1 cellular context compared by ENCODE assay signal in genomic region chr20:38926142-38926933, GRCh38.
TF ChIP-seq lines count a peak whose summit lies in the region.

FAM83D (plus strand) TSS chr20:38926417; CDS start chr20:38926443, 26 bp downstream.

TF ChIP-seq in K562, 482 proteins besides CTCF, POLR2A, EP300 and RAD21 (continued from another document and continues in another):
- TF ChIP-seq ZNF592 (IDR thresholded peaks at IDR 0.05) = 0 out of 2 replicates have a peak, but pooled peaks have one; percentile 26
- TF ChIP-seq SMAD3 (CRISPR knock-in tag; conservative IDR thresholded peaks at IDR 0.05) = no peak
- TF ChIP-seq DACH1 (IDR thresholded peaks at IDR 0.05; ENCODE audit: partially characterized antibody) = no peak
- TF ChIP-seq, protein P1, sequence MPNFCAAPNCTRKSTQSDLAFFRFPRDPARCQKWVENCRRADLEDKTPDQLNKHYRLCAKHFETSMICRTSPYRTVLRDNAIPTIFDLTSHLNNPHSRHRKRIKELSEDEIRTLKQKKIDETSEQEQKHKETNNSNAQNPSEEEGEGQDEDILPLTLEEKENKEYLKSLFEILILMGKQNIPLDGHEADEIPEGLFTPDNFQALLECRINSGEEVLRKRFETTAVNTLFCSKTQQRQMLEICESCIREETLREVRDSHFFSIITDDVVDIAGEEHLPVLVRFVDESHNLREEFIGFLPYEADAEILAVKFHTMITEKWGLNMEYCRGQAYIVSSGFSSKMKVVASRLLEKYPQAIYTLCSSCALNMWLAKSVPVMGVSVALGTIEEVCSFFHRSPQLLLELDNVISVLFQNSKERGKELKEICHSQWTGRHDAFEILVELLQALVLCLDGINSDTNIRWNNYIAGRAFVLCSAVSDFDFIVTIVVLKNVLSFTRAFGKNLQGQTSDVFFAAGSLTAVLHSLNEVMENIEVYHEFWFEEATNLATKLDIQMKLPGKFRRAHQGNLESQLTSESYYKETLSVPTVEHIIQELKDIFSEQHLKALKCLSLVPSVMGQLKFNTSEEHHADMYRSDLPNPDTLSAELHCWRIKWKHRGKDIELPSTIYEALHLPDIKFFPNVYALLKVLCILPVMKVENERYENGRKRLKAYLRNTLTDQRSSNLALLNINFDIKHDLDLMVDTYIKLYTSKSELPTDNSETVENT (CRISPR knock-in tag; IDR thresholded peaks at IDR 0.05) = peak; percentile 61; the same call in 1 of the 2 replicates
- TF ChIP-seq, protein P2, sequence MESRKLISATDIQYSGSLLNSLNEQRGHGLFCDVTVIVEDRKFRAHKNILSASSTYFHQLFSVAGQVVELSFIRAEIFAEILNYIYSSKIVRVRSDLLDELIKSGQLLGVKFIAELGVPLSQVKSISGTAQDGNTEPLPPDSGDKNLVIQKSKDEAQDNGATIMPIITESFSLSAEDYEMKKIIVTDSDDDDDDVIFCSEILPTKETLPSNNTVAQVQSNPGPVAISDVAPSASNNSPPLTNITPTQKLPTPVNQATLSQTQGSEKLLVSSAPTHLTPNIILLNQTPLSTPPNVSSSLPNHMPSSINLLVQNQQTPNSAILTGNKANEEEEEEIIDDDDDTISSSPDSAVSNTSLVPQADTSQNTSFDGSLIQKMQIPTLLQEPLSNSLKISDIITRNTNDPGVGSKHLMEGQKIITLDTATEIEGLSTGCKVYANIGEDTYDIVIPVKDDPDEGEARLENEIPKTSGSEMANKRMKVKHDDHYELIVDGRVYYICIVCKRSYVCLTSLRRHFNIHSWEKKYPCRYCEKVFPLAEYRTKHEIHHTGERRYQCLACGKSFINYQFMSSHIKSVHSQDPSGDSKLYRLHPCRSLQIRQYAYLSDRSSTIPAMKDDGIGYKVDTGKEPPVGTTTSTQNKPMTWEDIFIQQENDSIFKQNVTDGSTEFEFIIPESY (CRISPR knock-in tag; IDR thresholded peaks at IDR 0.05) = peak; percentile 58
- TF ChIP-seq BMI1 (IDR thresholded peaks at IDR 0.05; ENCODE audit: low read length) = peak; percentile 19; the same call in 1 of the 2 replicates
- TF ChIP-seq, protein P3, sequence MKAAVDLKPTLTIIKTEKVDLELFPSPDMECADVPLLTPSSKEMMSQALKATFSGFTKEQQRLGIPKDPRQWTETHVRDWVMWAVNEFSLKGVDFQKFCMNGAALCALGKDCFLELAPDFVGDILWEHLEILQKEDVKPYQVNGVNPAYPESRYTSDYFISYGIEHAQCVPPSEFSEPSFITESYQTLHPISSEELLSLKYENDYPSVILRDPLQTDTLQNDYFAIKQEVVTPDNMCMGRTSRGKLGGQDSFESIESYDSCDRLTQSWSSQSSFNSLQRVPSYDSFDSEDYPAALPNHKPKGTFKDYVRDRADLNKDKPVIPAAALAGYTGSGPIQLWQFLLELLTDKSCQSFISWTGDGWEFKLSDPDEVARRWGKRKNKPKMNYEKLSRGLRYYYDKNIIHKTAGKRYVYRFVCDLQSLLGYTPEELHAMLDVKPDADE (conservative IDR thresholded peaks at IDR 0.05; ENCODE audit: control insufficient read depth, low read depth, low read length) = peak; percentile 81
- TF ChIP-seq ZNF263 (CRISPR knock-in tag; IDR thresholded peaks at IDR 0.05; ENCODE audit: borderline replicate concordance) = peak; percentile 30
- TF ChIP-seq HLTF (IDR thresholded peaks at IDR 0.05) = no peak
- TF ChIP-seq NR2F6 (CRISPR knock-in tag; IDR thresholded peaks at IDR 0.05) = 0 out of 2 replicates have a peak, but pooled peaks have one; percentile 14
- TF ChIP-seq PTBP1 (IDR thresholded peaks at IDR 0.05; ENCODE audit: low read depth, low read length) = no peak
- TF ChIP-seq ZNF277 (CRISPR knock-in tag; IDR thresholded peaks at IDR 0.05; ENCODE audit: borderline replicate concordance) = no peak
- TF ChIP-seq ARID4B (CRISPR knock-in tag; IDR thresholded peaks at IDR 0.05) = peak; percentile 96
- TF ChIP-seq, protein P4, sequence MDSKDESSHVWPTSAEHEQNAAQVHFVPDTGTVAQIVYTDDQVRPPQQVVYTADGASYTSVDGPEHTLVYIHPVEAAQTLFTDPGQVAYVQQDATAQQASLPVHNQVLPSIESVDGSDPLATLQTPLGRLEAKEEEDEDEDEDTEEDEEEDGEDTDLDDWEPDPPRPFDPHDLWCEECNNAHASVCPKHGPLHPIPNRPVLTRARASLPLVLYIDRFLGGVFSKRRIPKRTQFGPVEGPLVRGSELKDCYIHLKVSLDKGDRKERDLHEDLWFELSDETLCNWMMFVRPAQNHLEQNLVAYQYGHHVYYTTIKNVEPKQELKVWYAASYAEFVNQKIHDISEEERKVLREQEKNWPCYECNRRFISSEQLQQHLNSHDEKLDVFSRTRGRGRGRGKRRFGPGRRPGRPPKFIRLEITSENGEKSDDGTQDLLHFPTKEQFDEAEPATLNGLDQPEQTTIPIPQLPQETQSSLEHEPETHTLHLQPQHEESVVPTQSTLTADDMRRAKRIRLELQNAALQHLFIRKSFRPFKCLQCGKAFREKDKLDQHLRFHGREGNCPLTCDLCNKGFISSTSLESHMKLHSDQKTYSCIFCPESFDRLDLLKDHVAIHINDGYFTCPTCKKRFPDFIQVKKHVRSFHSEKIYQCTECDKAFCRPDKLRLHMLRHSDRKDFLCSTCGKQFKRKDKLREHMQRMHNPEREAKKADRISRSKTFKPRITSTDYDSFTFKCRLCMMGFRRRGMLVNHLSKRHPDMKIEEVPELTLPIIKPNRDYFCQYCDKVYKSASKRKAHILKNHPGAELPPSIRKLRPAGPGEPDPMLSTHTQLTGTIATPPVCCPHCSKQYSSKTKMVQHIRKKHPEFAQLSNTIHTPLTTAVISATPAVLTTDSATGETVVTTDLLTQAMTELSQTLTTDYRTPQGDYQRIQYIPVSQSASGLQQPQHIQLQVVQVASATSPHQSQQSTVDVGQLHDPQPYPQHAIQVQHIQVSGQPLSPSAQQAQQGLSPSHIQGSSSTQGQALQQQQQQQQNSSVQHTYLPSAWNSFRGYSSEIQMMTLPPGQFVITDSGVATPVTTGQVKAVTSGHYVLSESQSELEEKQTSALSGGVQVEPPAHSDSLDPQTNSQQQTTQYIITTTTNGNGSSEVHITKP (IDR thresholded peaks at IDR 0.05; ENCODE audit: partially characterized antibody) = peak; percentile 38
- TF ChIP-seq HOMEZ (CRISPR knock-in tag; IDR thresholded peaks at IDR 0.05) = 0 out of 2 replicates have a peak, but pooled peaks have one; percentile 40
- peak; percentile 55; the same call in 1 of the 2 replicates for TF ChIP-seq GATAD2B (IDR thresholded peaks at IDR 0.05; ENCODE audit: borderline replicate concordance)
- TF ChIP-seq SIN3B (IDR thresholded peaks at IDR 0.05; ENCODE audit: low read depth) = peak; percentile 59
- TF ChIP-seq, protein P5, sequence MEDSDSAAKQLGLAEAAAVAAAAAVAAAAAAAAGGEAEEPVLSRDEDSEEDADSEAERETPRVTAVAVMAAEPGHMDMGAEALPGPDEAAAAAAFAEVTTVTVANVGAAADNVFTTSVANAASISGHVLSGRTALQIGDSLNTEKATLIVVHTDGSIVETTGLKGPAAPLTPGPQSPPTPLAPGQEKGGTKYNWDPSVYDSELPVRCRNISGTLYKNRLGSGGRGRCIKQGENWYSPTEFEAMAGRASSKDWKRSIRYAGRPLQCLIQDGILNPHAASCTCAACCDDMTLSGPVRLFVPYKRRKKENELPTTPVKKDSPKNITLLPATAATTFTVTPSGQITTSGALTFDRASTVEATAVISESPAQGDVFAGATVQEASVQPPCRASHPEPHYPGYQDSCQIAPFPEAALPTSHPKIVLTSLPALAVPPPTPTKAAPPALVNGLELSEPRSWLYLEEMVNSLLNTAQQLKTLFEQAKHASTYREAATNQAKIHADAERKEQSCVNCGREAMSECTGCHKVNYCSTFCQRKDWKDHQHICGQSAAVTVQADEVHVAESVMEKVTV (CRISPR knock-in tag; IDR thresholded peaks at IDR 0.05) = peak; percentile 81
- no peak for TF ChIP-seq ARID1B (IDR thresholded peaks at IDR 0.05)
- TF ChIP-seq ETV5 (CRISPR knock-in tag; IDR thresholded peaks at IDR 0.05; ENCODE audit: low read depth) = peak; percentile 23; the same call in 1 of the 2 replicates
- peak; percentile 72; the same call in 1 of the 2 replicates for TF ChIP-seq ZNF24 (IDR thresholded peaks at IDR 0.05)
- peak; percentile 97 for TF ChIP-seq RBM22 (IDR thresholded peaks at IDR 0.05; ENCODE audit: low read depth, low read length, poor library complexity, severe bottlenecking)
